Comparison of ENCODE assay signal across 17 cellular contexts in genomic region chr12:58764100-58764953, GRCh38.
A peak's percentile ranks its signal among the peaks of the same experiment; 100 is the strongest.
DNase-seq lines count a peak whose midpoint lies in the region; ATAC-seq, FAIRE-seq and TF ChIP-seq lines count a peak whose summit lies in the region.
"Had no signal": no experiment of that assay in that cellular context is flagged by ENCODE, and none has a peak within 500 bp of the region (broad histone marks: within the 10 kb centered on the region; RNA-seq: fewer than 3 reads in every experiment).

No MANE protein-coding gene starts in this region.

- H3K27me3 ChIP-seq in HAP-1 (ENCODE audit: low read depth) (no peaks in the 10 kb centered on the region), HepG2 (ENCODE audit: control insufficient read depth in 1 of 2, insufficient read depth in 2 of 2, low read length in 2 of 2) (no peaks in the 10 kb centered on the region), H7 (ENCODE audit: control insufficient read depth, insufficient read depth, low read length) (no peaks in the 10 kb centered on the region)
- H3K27me3 ChIP-seq: upper lobe of left lung had no signal

- H3K4me3 Mint-ChIP-seq in activated CD8-positive, alpha-beta memory T cell treated with anti-CD3 and anti-CD28 coated beads, Interleukin-2, amount 10 ng/mL, durations not matched to agents 7 days and 5 days: no peak overlapping the region
- H3K4me3 Mint-ChIP-seq: activated naive CD8-positive, alpha-beta T cell; stimulated activated naive B cell treated with anti-CD40 and anti-IgM and Interleukin-4, amounts not matched to agents 10 μg/mL and 1 μg/mL and 100 μg/mL, for 72 hours had no signal

- ATAC-seq in HepG2 (no peak), HG02840 (IDR thresholded peaks at IDR 0.05; ENCODE audit: low FRiP score, unreplicated experiment) (no peak)
- no peak for ATAC-seq in activated CD8-positive, alpha-beta memory T cell treated with anti-CD3 and anti-CD28 coated beads, Interleukin-2, amount 10 ng/mL, durations not matched to agents 7 days and 5 days
- ATAC-seq: stimulated activated naive B cell treated with anti-CD40 and anti-IgM and Interleukin-4, amounts not matched to agents 10 μg/mL and 1 μg/mL and 100 μg/mL, for 72 hours had no signal

- in situ Hi-C loops in HAP-1 (cut with MboI; ENCODE audit: low sequenced_read_pairs): no loop called here
- in situ Hi-C loops in astrocyte of the cerebellum (cut with HindIII; ENCODE audit: low sequenced_read_pairs): no loop called here
- in situ Hi-C loops in HepG2 (cut with HindIII; ENCODE audit: extremely low pct_ligation_motif_present, low pct_unique_long_range_greater_than_20kb): no loop called here

- H2AFZ ChIP-seq in HepG2 (ENCODE audit: low read length): no peak overlapping the region

- 64% methylated on average over 6 of the region's 6 CpGs for WGBS in HepG2 (ENCODE audit: low lambda C conversion rate)

- no peak for TF ChIP-seq RAD21 in HepG2 (CRISPR knock-in tag; IDR thresholded peaks at IDR 0.05)

- no peaks in the 10 kb centered on the region for H3K36me3 Mint-ChIP-seq in activated CD8-positive, alpha-beta memory T cell treated with anti-CD3 and anti-CD28 coated beads, Interleukin-2, amount 10 ng/mL, durations not matched to agents 7 days and 5 days
- H3K36me3 Mint-ChIP-seq: activated naive CD8-positive, alpha-beta T cell; stimulated activated naive B cell treated with anti-CD40 and anti-IgM and Interleukin-4, amounts not matched to agents 10 μg/mL and 1 μg/mL and 100 μg/mL, for 72 hours had no signal

- H3K4me1 ChIP-seq in HAP-1 (peaks cover 21% of the 10 kb centered on the region), HepG2 (ENCODE audit: insufficient read depth, low read length) (peaks cover 82% of the 10 kb centered on the region)
- H3K4me1 ChIP-seq: upper lobe of left lung had no signal

- CTCF ChIA-PET in HepG2 (lab: Yijun Ruan, JAX; ENCODE audit: low intra/inter-chr PET ratio, low total read pairs): no interaction called here
- CTCF ChIA-PET in activated CD8-positive, alpha-beta memory T cell treated with anti-CD3 and anti-CD28 coated beads, Interleukin-2, amount 10 ng/mL, durations not matched to agents 7 days and 5 days (lab: Charles Lee): no interaction called here

- H3K4me3 ChIP-seq in HAP-1 (no peak overlapping the region), astrocyte of the cerebellum (ENCODE audit: low read depth, low read length) (no peak overlapping the region), HepG2 (replicated peaks in 1 of 3; ENCODE audit: insufficient read depth in 1 of 3, low read depth in 2 of 3, low read length in 3 of 3) (no peak overlapping the region), H7 (ENCODE audit: insufficient read depth, low read depth, low read length) (no peak overlapping the region)
- H3K4me3 ChIP-seq: upper lobe of left lung had no signal

- DNase-seq in COLO668 (lab: John Stamatoyannopoulos, UW; ENCODE audit: unreplicated experiment) (peak; percentile 19), HAP-1 (ENCODE audit: low spot score in 2 of 2) (peak; percentile 42 to 47), astrocyte of the cerebellum (ENCODE audit: low read depth) (peak; percentile 27), HepG2 (ENCODE audit: low spot score) (peak; percentile 15), H7 (no peak), DMS153 treated with DMSO at 0.1 percent for 48 hours (lab: John Stamatoyannopoulos, UW; ENCODE audit: unreplicated experiment) (no peak)
- no peak for DNase-seq in activated CD8-positive, alpha-beta memory T cell treated with anti-CD3 and anti-CD28 coated beads, Interleukin-2, amount 10 ng/mL, durations not matched to agents 7 days and 5 days
- DNase-seq: activated CD4-positive, alpha-beta T cell treated with anti-CD3 and anti-CD28 coated beads for 4 hours; central memory CD4-positive, alpha-beta T cell; glutamatergic neuron; midbrain; NCI-H2171; occipital lobe; stimulated activated naive B cell treated with anti-CD40 and anti-IgM and Interleukin-4, amounts not matched to agents 10 μg/mL and 1 μg/mL and 100 μg/mL, for 72 hours; upper lobe of left lung had no signal

- FAIRE-seq in HepG2 (lab: Jason Lieb, UNC): no peak

- no peak overlapping the region for H3K27ac Mint-ChIP-seq in activated CD8-positive, alpha-beta memory T cell treated with anti-CD3 and anti-CD28 coated beads, Interleukin-2, amount 10 ng/mL, durations not matched to agents 7 days and 5 days
- H3K27ac Mint-ChIP-seq: activated naive CD8-positive, alpha-beta T cell; stimulated activated naive B cell treated with anti-CD40 and anti-IgM and Interleukin-4, amounts not matched to agents 10 μg/mL and 1 μg/mL and 100 μg/mL, for 72 hours had no signal

- no peaks in the 10 kb centered on the region for H3K4me1 Mint-ChIP-seq in activated CD8-positive, alpha-beta memory T cell treated with anti-CD3 and anti-CD28 coated beads, Interleukin-2, amount 10 ng/mL, durations not matched to agents 7 days and 5 days
- H3K4me1 Mint-ChIP-seq: stimulated activated naive B cell treated with anti-CD40 and anti-IgM and Interleukin-4, amounts not matched to agents 10 μg/mL and 1 μg/mL and 100 μg/mL, for 72 hours had no signal

- TF ChIP-seq EP300 in HepG2 (IDR thresholded peaks at IDR 0.05; ENCODE audit: low read depth in 2 of 2, low read length in 2 of 2): no peak
- no peak for TF ChIP-seq EP300 in HepG2 (CRISPR knock-in tag; IDR thresholded peaks at IDR 0.05; ENCODE audit: borderline replicate concordance)

- H3K79me2 ChIP-seq in HepG2 (ENCODE audit: insufficient read depth, low read length): no peaks in the 10 kb centered on the region

- peak overlapping the region; percentile 98 for H3K27ac ChIP-seq in HepG2 (ENCODE audit: extremely low read length, insufficient read depth, low read length)
- H3K27ac ChIP-seq: upper lobe of left lung had no signal

- no peak overlapping the region for H3K4me2 ChIP-seq in HepG2 (ENCODE audit: low read depth, low read length)

- no peaks in the 10 kb centered on the region for H3K27me3 Mint-ChIP-seq in activated CD8-positive, alpha-beta memory T cell treated with anti-CD3 and anti-CD28 coated beads, Interleukin-2, amount 10 ng/mL, durations not matched to agents 7 days and 5 days
- H3K27me3 Mint-ChIP-seq: activated naive CD8-positive, alpha-beta T cell; stimulated activated naive B cell treated with anti-CD40 and anti-IgM and Interleukin-4, amounts not matched to agents 10 μg/mL and 1 μg/mL and 100 μg/mL, for 72 hours had no signal

- peaks cover 4% of the 10 kb centered on the region for H3K9me3 Mint-ChIP-seq in activated CD8-positive, alpha-beta memory T cell treated with anti-CD3 and anti-CD28 coated beads, Interleukin-2, amount 10 ng/mL, durations not matched to agents 7 days and 5 days (ENCODE audit: low read depth)

- POLR2A ChIA-PET in HepG2 (lab: Yijun Ruan, JAX): no interaction called here

- H3K9ac ChIP-seq in HepG2 (ENCODE audit: insufficient read depth, low read depth, low read length): peak overlapping the region; percentile 77; the same call in 1 of the 2 replicates

- no peak for TF ChIP-seq POLR2A in HepG2 (IDR thresholded peaks at IDR 0.05; ENCODE audit: insufficient read depth in 1 of 2, low read depth in 2 of 2, low read length in 2 of 2)

- H3K36me3 ChIP-seq in HAP-1 (replicated peaks): no peaks in the 10 kb centered on the region
- H3K36me3 ChIP-seq in HepG2 (replicated peaks in 1 of 2; ENCODE audit: control insufficient read depth in 1 of 2, insufficient read depth in 2 of 2, low read length in 2 of 2): no peaks in the 10 kb centered on the region
- no peaks in the 10 kb centered on the region for H3K36me3 ChIP-seq in H7 (replicated peaks; ENCODE audit: control insufficient read depth, insufficient read depth, low read length)
- H3K36me3 ChIP-seq: upper lobe of left lung had no signal

- intact Hi-C loops in HepG2 (cut with micrococcal nuclease; ENCODE audit: unreplicated experiment): no loop called here

- H3K9me3 ChIP-seq in HAP-1: no peaks in the 10 kb centered on the region
- H3K9me3 ChIP-seq in HepG2 (ENCODE audit: low read length): no peaks in the 10 kb centered on the region
- H3K9me3 ChIP-seq: upper lobe of left lung had no signal

- TF ChIP-seq CTCF in astrocyte of the cerebellum (IDR thresholded peaks at IDR 0.05; ENCODE audit: low read depth, low read length, missing control alignments) (no peak), HepG2 (CRISPR knock-in tag; IDR thresholded peaks at IDR 0.05) (no peak)

- BruUV-seq in HepG2 (replicated peaks; lab: Mats Ljungman, UMichigan): no TSS peak

- H4K20me1 ChIP-seq in HepG2 (ENCODE audit: insufficient read depth, low read length): no peaks in the 10 kb centered on the region

TF ChIP-seq in HepG2, 621 proteins besides CTCF, POLR2A, EP300 and RAD21 (continues in another document):
- TF ChIP-seq ZNF333 (CRISPR knock-in tag; IDR thresholded peaks at IDR 0.05; ENCODE audit: borderline replicate concordance) (no peak), ZBTB38 (CRISPR knock-in tag; IDR thresholded peaks at IDR 0.05) (peak; percentile 61; the same call in 1 of the 2 replicates), ZNF616 (CRISPR knock-in tag; IDR thresholded peaks at IDR 0.05; ENCODE audit: low read depth) (no peak), EHMT2 (IDR thresholded peaks at IDR 0.05; ENCODE audit: borderline replicate concordance, low read depth, low read length) (0 out of 2 replicates have a peak, but pooled peaks have one; percentile 30), ATF3 (CRISPR knock-in tag; IDR thresholded peaks at IDR 0.05) (no peak), ZMYM3 (CRISPR knock-in tag; IDR thresholded peaks at IDR 0.05) (peak; percentile 38; the same call in 1 of the 2 replicates), ZNF121 (CRISPR knock-in tag; IDR thresholded peaks at IDR 0.05) (peak; percentile 91), GPN1 (CRISPR knock-in tag; IDR thresholded peaks at IDR 0.05; ENCODE audit: borderline replicate concordance) (no peak), ZNF770 (CRISPR knock-in tag; IDR thresholded peaks at IDR 0.05) (peak; percentile 77)

Comparison
In these comparisons a context has a peak if more than half of its experiments do, and no peak if none do; other contexts are left out.
1. DNase-seq: peak in COLO668 (single experiment), HAP-1 (2 of 2), astrocyte of the cerebellum (single experiment) and HepG2 (single experiment); none in activated CD8-positive, alpha-beta memory T cell treated with anti-CD3 and anti-CD28 coated beads, Interleukin-2, amount 10 ng/mL, durations not matched to agents 7 days and 5 days (single experiment), H7 (single experiment) and DMS153 treated with DMSO at 0.1 percent for 48 hours (single experiment).